In genomic region chr5:172574845-172575170, GRCh38 we compare ENCODE assay signal across 23 cellular contexts.
DNase-seq lines count a peak whose midpoint lies in the region; ATAC-seq and TF ChIP-seq lines count a peak whose summit lies in the region.
"Had no signal": no experiment of that assay in that cellular context is flagged by ENCODE, and none has a peak within 500 bp of the region (broad histone marks: within the 10 kb centered on the region; RNA-seq: fewer than 3 reads in every experiment).

No MANE protein-coding gene starts in this region.

- no peak overlapping the region for H3K14ac ChIP-seq in H9 (ENCODE audit: insufficient read depth, low read length)

- H2BK12ac ChIP-seq in H9 (ENCODE audit: insufficient read length, low read depth, low read length), result no peak overlapping the region

- no peaks in the 10 kb centered on the region for H3K27me3 ChIP-seq in H9 (ENCODE audit: insufficient read depth, low read length)
- H3K27me3 ChIP-seq in layer of hippocampus (ENCODE audit: control insufficient read depth, insufficient read depth, low read length), result no peaks in the 10 kb centered on the region
- peaks cover 0 to 2% (median 0%) of the 10 kb centered on the region in 3 donors for H3K27me3 ChIP-seq in skeletal muscle tissue (ENCODE audit: control insufficient read depth in 3 of 3, insufficient read depth in 3 of 3, low read length in 3 of 3)
- H3K27me3 ChIP-seq: testis had no signal

- no peak overlapping the region for H3K4ac ChIP-seq in H9 (ENCODE audit: low read depth, low read length)

- no peak overlapping the region for H2BK5ac ChIP-seq in H9 (ENCODE audit: insufficient read length, low read length)

- H3K56ac ChIP-seq in H9 (ENCODE audit: insufficient read length, low read depth, low read length), result no peak overlapping the region

- WGBS in H9 (ENCODE audit: extremely low coverage, insufficient read length, low lambda C conversion rate), result no CpG with 5 or more reads among the region's 3 CpGs

- no peak overlapping the region for H4K91ac ChIP-seq in H9 (ENCODE audit: insufficient read length, low read depth, low read length)

- H3K9ac ChIP-seq in H9 (ENCODE audit: extremely low read depth, insufficient read length, low read length), result no peak overlapping the region
- no peak overlapping the region for H3K9ac ChIP-seq in skeletal muscle tissue (ENCODE audit: low read depth in 1 of 3, low read length in 3 of 3)

- H3K36me3 ChIP-seq in skeletal muscle tissue (ENCODE audit: control insufficient read depth in 3 of 3, insufficient read depth in 3 of 3, low read length in 3 of 3), result no peaks in the 10 kb centered on the region
- H3K36me3 ChIP-seq: lower lobe of right lung had no signal

- no peak overlapping the region for H4K8ac ChIP-seq in H9 (replicated peaks; ENCODE audit: insufficient read length, low read depth, low read length)

- CTCF ChIA-PET in activated CD8-positive, alpha-beta memory T cell treated with anti-CD3 and anti-CD28 coated beads, Interleukin-2, amount 10 ng/mL, durations not matched to agents 7 days and 5 days (lab: Charles Lee), result no interaction called here

- H3T11ph ChIP-seq in H9 (ENCODE audit: low read length), result no peak overlapping the region

- H3K36me3 Mint-ChIP-seq in H9 (ENCODE audit: insufficient read depth in 1 of 3, low read depth in 3 of 3), result peaks cover 0 to 5% (median 0%) of the 10 kb centered on the region in 3 experiments; a peak in 1 of 7 replicates
- H3K36me3 Mint-ChIP-seq in brain, result no peaks in the 10 kb centered on the region
- H3K36me3 Mint-ChIP-seq in activated CD8-positive, alpha-beta memory T cell treated with anti-CD3 and anti-CD28 coated beads, Interleukin-2, amount 10 ng/mL, durations not matched to agents 7 days and 5 days, result no peaks in the 10 kb centered on the region
- H3K36me3 Mint-ChIP-seq: activated naive CD8-positive, alpha-beta T cell treated with anti-CD3 and anti-CD28 coated beads for 36 hours; CD4-positive, CD25-positive, alpha-beta regulatory T cell; immature natural killer cell; stimulated activated memory B cell treated with anti-CD40 and anti-IgM and Interleukin-4, amounts not matched to agents 10 μg/mL and 1 μg/mL and 100 μg/mL, for 72 hours had no signal

- H3K27ac ChIP-seq in H9 (ENCODE audit: insufficient read length, low read depth, low read length), result no peak overlapping the region
- H3K27ac ChIP-seq in layer of hippocampus (ENCODE audit: low read depth, low read length), result peak overlapping the region; percentile 35
- H3K27ac ChIP-seq in skeletal muscle tissue (ENCODE audit: low read depth, low read length), result peak overlapping the region; percentile 3
- H3K27ac ChIP-seq: lower lobe of right lung, testis had no signal

- H3K23ac ChIP-seq in H9 (ENCODE audit: insufficient read length, low read depth, low read length), result no peak overlapping the region

- peak overlapping the region; percentile 1 to 27 (median 6); a peak in 1 of 7 replicates for H3K27ac Mint-ChIP-seq in H9
- H3K27ac Mint-ChIP-seq in brain, result peak overlapping the region; percentile 88 to 98 (median 95)
- no peak overlapping the region for H3K27ac Mint-ChIP-seq in activated CD8-positive, alpha-beta memory T cell treated with anti-CD3 and anti-CD28 coated beads, Interleukin-2, amount 10 ng/mL, durations not matched to agents 7 days and 5 days
- H3K27ac Mint-ChIP-seq: activated naive CD8-positive, alpha-beta T cell treated with anti-CD3 and anti-CD28 coated beads for 36 hours; activated T-helper 2 cell treated with anti-CD3 and anti-CD28 coated beads, Interferon-gamma antibody, Interleukin-2, Interleukin-4, amounts not matched to agents 10 μg/mL and 5 μg/mL and 100 μg/mL, durations not matched to agents 14 hours and 24 hours and 36 hours; immature natural killer cell; stimulated activated memory B cell treated with anti-CD40 and anti-IgM and Interleukin-4, amounts not matched to agents 10 μg/mL and 1 μg/mL and 100 μg/mL, for 72 hours had no signal

- H3K4me3 Mint-ChIP-seq in H9, result peak overlapping the region in 1 of 2 experiments; percentile 16; a peak in 1 of 5 replicates
- H3K4me3 Mint-ChIP-seq in brain, result peak overlapping the region; percentile 7 to 68 (median 58)
- no peak overlapping the region for H3K4me3 Mint-ChIP-seq in activated CD8-positive, alpha-beta memory T cell treated with anti-CD3 and anti-CD28 coated beads, Interleukin-2, amount 10 ng/mL, durations not matched to agents 7 days and 5 days
- H3K4me3 Mint-ChIP-seq: activated naive CD8-positive, alpha-beta T cell treated with anti-CD3 and anti-CD28 coated beads for 36 hours; immature natural killer cell; stimulated activated memory B cell treated with anti-CD40 and anti-IgM and Interleukin-4, amounts not matched to agents 10 μg/mL and 1 μg/mL and 100 μg/mL, for 72 hours had no signal

- H3K9me3 Mint-ChIP-seq in H9 (no peaks in the 10 kb centered on the region; a peak in 1 of 5 replicates), brain (peaks cover 0 to 5% (median 0%) of the 10 kb centered on the region in 5 experiments)
- H3K9me3 Mint-ChIP-seq in activated CD8-positive, alpha-beta memory T cell treated with anti-CD3 and anti-CD28 coated beads, Interleukin-2, amount 10 ng/mL, durations not matched to agents 7 days and 5 days (ENCODE audit: low read depth), result no peaks in the 10 kb centered on the region
- H3K9me3 Mint-ChIP-seq: activated naive CD8-positive, alpha-beta T cell treated with anti-CD3 and anti-CD28 coated beads for 36 hours; activated T-helper 2 cell treated with anti-CD3 and anti-CD28 coated beads, Interferon-gamma antibody, Interleukin-2, Interleukin-4, amounts not matched to agents 10 μg/mL and 5 μg/mL and 100 μg/mL, durations not matched to agents 14 hours and 24 hours and 36 hours; immature natural killer cell had no signal

- no peaks in the 10 kb centered on the region for H3K79me2 ChIP-seq in H9 (ENCODE audit: insufficient read depth, low read length)

- H2AK5ac ChIP-seq in H9 (ENCODE audit: insufficient read length, low read length), result no peak overlapping the region

- H3K23me2 ChIP-seq in H9 (ENCODE audit: insufficient read length, low read depth, low read length, poor library complexity, severe bottlenecking), result no peaks in the 10 kb centered on the region

- H3K4me1 ChIP-seq in H9 (ENCODE audit: insufficient read depth, low read length) (peaks cover 5% of the 10 kb centered on the region; the same call in 1 of the 2 replicates), skeletal muscle tissue (ENCODE audit: control insufficient read depth in 3 of 3, insufficient read depth in 3 of 3, low read length in 3 of 3) (peaks cover 4 to 19% (median 10%) of the 10 kb centered on the region in 3 donors)

- no peak overlapping the region for H4K5ac ChIP-seq in H9 (ENCODE audit: insufficient read length, low read depth, low read length)

- H2BK15ac ChIP-seq in H9 (ENCODE audit: low read depth, low read length), result no peak overlapping the region

- H3K4me2 ChIP-seq in H9 (ENCODE audit: insufficient read depth, insufficient read length, low read length), result no peak overlapping the region

- H3K27me3 Mint-ChIP-seq in H9 (ENCODE audit: low read depth) (peaks cover 19% of the 10 kb centered on the region), brain (peaks cover under 1% of the 10 kb centered on the region)
- H3K27me3 Mint-ChIP-seq in activated CD8-positive, alpha-beta memory T cell treated with anti-CD3 and anti-CD28 coated beads, Interleukin-2, amount 10 ng/mL, durations not matched to agents 7 days and 5 days, result no peaks in the 10 kb centered on the region

- H3K4me3 ChIP-seq in skeletal muscle tissue (ENCODE audit: low read length in 3 of 3), result no peak overlapping the region
- H3K4me3 ChIP-seq: lower lobe of right lung, testis had no signal

- H2BK20ac ChIP-seq in H9 (ENCODE audit: low read depth, low read length, poor library complexity, severe bottlenecking), result no peak overlapping the region

- H3K9me3 ChIP-seq in H9 (ENCODE audit: control insufficient read depth, low read depth, low read length) (no peaks in the 10 kb centered on the region), skeletal muscle tissue (ENCODE audit: control insufficient read depth in 3 of 3, low read length in 3 of 3) (no peaks in the 10 kb centered on the region)
- H3K9me3 ChIP-seq: lower lobe of right lung, testis had no signal

- TF ChIP-seq CTCF in H9 (conservative IDR thresholded peaks at IDR 0.05), result no peak
- no peak for TF ChIP-seq CTCF in brain (conservative IDR thresholded peaks at IDR 0.05)

- H3K18ac ChIP-seq in H9 (ENCODE audit: insufficient read length, low read depth, low read length), result no peak overlapping the region

- DNase-seq in H9, result no peak
- DNase-seq in NCI-H2081 treated with DMSO at 0.1 percent for 48 hours (lab: John Stamatoyannopoulos, UW), result no peak
- DNase-seq in activated CD8-positive, alpha-beta memory T cell treated with anti-CD3 and anti-CD28 coated beads, Interleukin-2, amount 10 ng/mL, durations not matched to agents 7 days and 5 days, result no peak
- DNase-seq: activated naive CD8-positive, alpha-beta T cell treated with anti-CD3 and anti-CD28 coated beads for 36 hours; CD4-positive, CD25-positive, alpha-beta regulatory T cell; cerebellar nuclear complex; effector CD8-positive, alpha-beta T cell; immature natural killer cell; Karpas-422; lower lobe of right lung; NCI-H146; NCI-H69; occipital lobe; retina; stimulated activated CD4-positive, alpha-beta T cell treated with anti-CD3 and anti-CD28 coated beads, Interleukin-4, amount 100 ng/mL, for 1 hour; testis had no signal

- H3K79me1 ChIP-seq in H9 (ENCODE audit: insufficient read depth, low read depth, low read length, poor library complexity, severe bottlenecking), result no peaks in the 10 kb centered on the region

- no peak overlapping the region for H2AFZ ChIP-seq in H9 (ENCODE audit: low read length)

- no peaks in the 10 kb centered on the region for H4K20me1 ChIP-seq in H9 (ENCODE audit: control insufficient read depth, insufficient read depth, insufficient read length)

- H3K4me1 Mint-ChIP-seq in H9 (peaks cover 43 to 56% of the 10 kb centered on the region in 2 experiments), brain (peaks cover 73% of the 10 kb centered on the region)
- H3K4me1 Mint-ChIP-seq in activated CD8-positive, alpha-beta memory T cell treated with anti-CD3 and anti-CD28 coated beads, Interleukin-2, amount 10 ng/mL, durations not matched to agents 7 days and 5 days, result no peaks in the 10 kb centered on the region
- H3K4me1 Mint-ChIP-seq: activated naive CD8-positive, alpha-beta T cell treated with anti-CD3 and anti-CD28 coated beads for 36 hours; immature natural killer cell; stimulated activated memory B cell treated with anti-CD40 and anti-IgM and Interleukin-4, amounts not matched to agents 10 μg/mL and 1 μg/mL and 100 μg/mL, for 72 hours had no signal

- no peak overlapping the region for H2BK120ac ChIP-seq in H9 (ENCODE audit: low read depth, low read length, poor library complexity, severe bottlenecking)

- no peak for ATAC-seq in GM18517 (IDR thresholded peaks at IDR 0.05; ENCODE audit: unreplicated experiment)
- ATAC-seq in activated CD8-positive, alpha-beta memory T cell treated with anti-CD3 and anti-CD28 coated beads, Interleukin-2, amount 10 ng/mL, durations not matched to agents 7 days and 5 days, result no peak
- ATAC-seq: HCT116; lower lobe of right lung; stimulated activated memory B cell treated with anti-CD40 and anti-IgM and Interleukin-4, amounts not matched to agents 10 μg/mL and 1 μg/mL and 100 μg/mL, for 72 hours had no signal
